In the genomic region with DNA sequence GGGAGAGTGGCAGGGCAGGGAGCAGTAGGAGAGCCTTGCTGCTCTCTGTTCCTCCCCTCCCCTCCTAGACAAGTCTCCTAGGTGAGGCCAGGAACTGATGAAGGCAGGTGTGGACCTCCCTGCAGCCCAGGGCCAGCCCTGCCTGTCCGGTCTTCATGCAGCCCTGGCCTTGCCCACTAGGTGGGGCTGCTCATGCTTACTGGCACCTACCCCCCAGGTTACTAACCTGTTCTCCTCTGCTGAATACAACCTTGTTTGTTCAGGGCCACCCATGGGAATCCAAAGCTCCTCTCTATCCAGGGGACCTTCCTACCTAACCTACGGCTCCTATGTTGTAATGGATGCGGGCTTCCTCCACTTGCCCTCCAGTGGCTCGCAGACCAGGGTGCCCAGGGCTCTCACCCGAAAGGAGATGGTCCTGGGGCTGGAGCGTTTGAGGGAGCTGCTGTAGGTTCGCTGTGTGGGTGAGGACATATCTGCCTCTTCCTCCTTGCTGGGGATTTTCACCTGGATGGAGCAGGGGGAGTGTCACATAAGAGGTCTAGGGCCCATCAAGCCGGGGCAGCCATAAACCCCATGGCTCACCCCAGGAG, we compare ENCODE assay signal across 8 cellular contexts. TPM values are rescaled to one million over a fixed set of nuclear protein-coding genes. Genes with fewer than 3 reads are reported as not detected.
DNase-seq lines count a peak whose midpoint lies in the region; ATAC-seq and TF ChIP-seq lines count a peak whose summit lies in the region.

No MANE protein-coding gene starts in this region.

- H3K4me1 ChIP-seq in OCI-LY7 (ENCODE audit: insufficient read depth, low read length, poor library complexity, severe bottlenecking) (no peaks in the 10 kb centered on the region), iPS DF 6.9 (ENCODE audit: control insufficient read depth, insufficient read depth, low read length) (0 out of 2 replicates have a peak, but pooled peaks cover 1% of the 10 kb centered on the region)

- TF ChIP-seq CTCF in CD14-positive monocyte (IDR thresholded peaks at IDR 0.05), result peak; percentile 80
- TF ChIP-seq CTCF in OCI-LY7 (conservative IDR thresholded peaks at IDR 0.05; ENCODE audit: low read length), result peak; percentile 89

- H3K36me3 Mint-ChIP-seq in CD14-positive monocyte, result no peaks in the 10 kb centered on the region
- H3K36me3 Mint-ChIP-seq in activated naive CD8-positive, alpha-beta T cell treated with anti-CD3 and anti-CD28 coated beads, Interleukin-2, amount 50 U/mL, for 24 hours (ENCODE audit: low read depth), result no peaks in the 10 kb centered on the region

- H3K79me2 ChIP-seq in OCI-LY7 (ENCODE audit: insufficient read depth, low read depth, low read length), result no peaks in the 10 kb centered on the region

- H3K4me1 Mint-ChIP-seq in CD14-positive monocyte, result no peaks in the 10 kb centered on the region
- H3K4me1 Mint-ChIP-seq in activated naive CD8-positive, alpha-beta T cell treated with anti-CD3 and anti-CD28 coated beads, Interleukin-2, amount 50 U/mL, for 24 hours, result no peaks in the 10 kb centered on the region

- H3K9me3 Mint-ChIP-seq in CD14-positive monocyte, result no peaks in the 10 kb centered on the region
- H3K9me3 Mint-ChIP-seq in activated naive CD8-positive, alpha-beta T cell treated with anti-CD3 and anti-CD28 coated beads, Interleukin-2, amount 50 U/mL, for 24 hours, result no peaks in the 10 kb centered on the region

- no peaks in the 10 kb centered on the region for H3K36me3 ChIP-seq in OCI-LY7 (ENCODE audit: insufficient read depth, low read length)
- peaks cover 4% of the 10 kb centered on the region; the same call in 1 of the 2 replicates for H3K36me3 ChIP-seq in iPS DF 6.9 (ENCODE audit: control insufficient read depth, insufficient read depth, low read length)

- no peaks in the 10 kb centered on the region for H3K27me3 ChIP-seq in iPS DF 6.9 (ENCODE audit: control insufficient read depth, insufficient read depth, low read length)

- H3K4me2 ChIP-seq in OCI-LY7 (ENCODE audit: low read length), result no peak overlapping the region

- WGBS in iPS DF 6.9 (ENCODE audit: insufficient coverage, insufficient read length), result no CpG with 5 or more reads among the region's 8 CpGs

- CTCF ChIA-PET in OCI-LY7 (lab: Charles Lee; ENCODE audit: unreplicated experiment), result interaction anchor here (1.0 kb wide), 1 partner anchor 24 kb away, joined by 3 read pairs; no protein-coding TSS in a partner anchor

- H3K27ac Mint-ChIP-seq in CD14-positive monocyte, result no peak overlapping the region
- no peak overlapping the region for H3K27ac Mint-ChIP-seq in activated naive CD8-positive, alpha-beta T cell treated with anti-CD3 and anti-CD28 coated beads, Interleukin-2, amount 50 U/mL, for 24 hours

- peaks cover 5 to 11% (median 5%) of the 10 kb centered on the region in 3 donors for H3K27me3 Mint-ChIP-seq in CD14-positive monocyte (ENCODE audit: low read depth in 3 of 3)
- peaks cover 10% of the 10 kb centered on the region for H3K27me3 Mint-ChIP-seq in activated naive CD8-positive, alpha-beta T cell treated with anti-CD3 and anti-CD28 coated beads, Interleukin-2, amount 50 U/mL, for 24 hours

- POLR2A ChIA-PET in OCI-LY7 (lab: Charles Lee), result no interaction called here

- H3K4me3 ChIP-seq in OCI-LY7 (ENCODE audit: low read depth, low read length, poor library complexity, severe bottlenecking) (no peak overlapping the region), iPS DF 6.9 (ENCODE audit: low read length) (no peak overlapping the region)

- H2AFZ ChIP-seq in OCI-LY7 (ENCODE audit: low read length), result no peak overlapping the region

- H4K20me1 ChIP-seq in OCI-LY7 (ENCODE audit: insufficient read depth, low read length), result no peaks in the 10 kb centered on the region

- intact Hi-C loops in CD14-positive monocyte (cut with micrococcal nuclease) (no loop called here), OCI-LY7 (cut with micrococcal nuclease; ENCODE audit: unreplicated experiment) (loop anchor here (1.0 kb wide), 2 partner anchors 23 to 128 kb away; no protein-coding TSS in a partner anchor)

- DNase-seq in CD14-positive monocyte (ENCODE audit: low spot score) (no peak), HK-2 (ENCODE audit: unreplicated experiment) (peak; percentile 80), OCI-LY7 (ENCODE audit: low spot score) (peak; percentile 63), iPS DF 6.9 (ENCODE audit: low read depth, low spot score) (peak; percentile 41)
- peak; percentile 65 for DNase-seq in activated naive CD8-positive, alpha-beta T cell treated with anti-CD3 and anti-CD28 coated beads, Interleukin-2, amount 50 U/mL, for 24 hours
- DNase-seq in stimulated activated CD4-positive, alpha-beta T cell treated with anti-CD3 and anti-CD28 coated beads, Interleukin-4, amount 100 ng/mL, for 48 hours (ENCODE audit: low read depth in 2 of 2), result peak; percentile 30 to 40

- ATAC-seq in GM18870 (IDR thresholded peaks at IDR 0.05; ENCODE audit: unreplicated experiment), result peak; percentile 73
- peak; percentile 66 for ATAC-seq in activated naive CD8-positive, alpha-beta T cell treated with anti-CD3 and anti-CD28 coated beads, Interleukin-2, amount 50 U/mL, for 24 hours
- no peak for ATAC-seq in GM21737 (IDR thresholded peaks at IDR 0.05; ENCODE audit: unreplicated experiment)

- H3K9me3 ChIP-seq in OCI-LY7 (ENCODE audit: low read length), result no peaks in the 10 kb centered on the region
- no peaks in the 10 kb centered on the region for H3K9me3 ChIP-seq in iPS DF 6.9 (ENCODE audit: control insufficient read depth, insufficient read depth, low read length)

- no peak overlapping the region for H3K4me3 Mint-ChIP-seq in CD14-positive monocyte
- no peak overlapping the region for H3K4me3 Mint-ChIP-seq in activated naive CD8-positive, alpha-beta T cell treated with anti-CD3 and anti-CD28 coated beads, Interleukin-2, amount 50 U/mL, for 24 hours

- no TSS peak for BruUV-seq in OCI-LY7 (replicated peaks; lab: Mats Ljungman, UMichigan)

- no peaks in the 10 kb centered on the region for H3K9me2 ChIP-seq in OCI-LY7 (ENCODE audit: insufficient read depth, low read length)

- H3K27ac ChIP-seq in OCI-LY7 (ENCODE audit: low read depth, low read length, poor library complexity, severe bottlenecking), result no peak overlapping the region
- H3K27ac ChIP-seq in iPS DF 6.9 (ENCODE audit: low read length), result no peak overlapping the region

RNA-seq across cellular contexts. Expression of a gene that starts 7.9 kb away (rescaled TPM):
- not detected for polyA plus RNA-seq in CD14-positive monocyte
- not detected in 2 replicates for total RNA-seq in OCI-LY7 (2014; rRNA removed; shearing (Covaris generic))
- not detected in 2 replicates for total RNA-seq in OCI-LY7 (2022)

RNA-seq across cellular contexts. Expression of a gene that starts 13.7 kb away (rescaled TPM):
- not detected for polyA plus RNA-seq in CD14-positive monocyte
- not detected in 2 replicates for total RNA-seq in OCI-LY7 (2014; rRNA removed; shearing (Covaris generic))
- not detected in 2 replicates for total RNA-seq in OCI-LY7 (2022)

RNA-seq across cellular contexts. Expression of a gene that starts 36.1 kb away (rescaled TPM):
- not detected for polyA plus RNA-seq in CD14-positive monocyte
- 0.95 and 4.9 TPM in 2 replicates for total RNA-seq in OCI-LY7 (2014; rRNA removed; shearing (Covaris generic))
- 2.0 and 3.1 TPM in 2 replicates for total RNA-seq in OCI-LY7 (2022)
